Comparison of ENCODE assay signal across 1 cellular context in genomic region chr3:5011555-5012256, GRCh38.
TF ChIP-seq lines count a peak whose summit lies in the region.

No MANE protein-coding gene starts in this region.

TF ChIP-seq in K562, 482 proteins besides CTCF, POLR2A, EP300 and RAD21 (continued from another document and continues in another):
- no peak for TF ChIP-seq FOXP4 (CRISPR knock-in tag; IDR thresholded peaks at IDR 0.05; ENCODE audit: borderline replicate concordance)
- TF ChIP-seq ILF3 (IDR thresholded peaks at IDR 0.05; ENCODE audit: borderline replicate concordance): no peak
- TF ChIP-seq HES1 (IDR thresholded peaks at IDR 0.05; ENCODE audit: low read depth): no peak; the same call in 1 of the 2 replicates
- no peak for TF ChIP-seq GTF3C2 (IDR thresholded peaks at IDR 0.05; ENCODE audit: borderline replicate concordance, extremely low read depth, insufficient read length)
- TF ChIP-seq MCM2 (IDR thresholded peaks at IDR 0.05; ENCODE audit: low read depth): no peak
- peak; percentile 75 for TF ChIP-seq CTBP1 (IDR thresholded peaks at IDR 0.05; ENCODE audit: borderline replicate concordance)
- TF ChIP-seq DPF2 (IDR thresholded peaks at IDR 0.05): peak; percentile 80
- 0 out of 2 replicates have a peak, but pooled peaks have one; percentile 55 for TF ChIP-seq ZNF274 (IDR thresholded peaks at IDR 0.05; ENCODE audit: borderline replicate concordance, low read depth, low read length)
- TF ChIP-seq SUPT5H (IDR thresholded peaks at IDR 0.05): no peak
- TF ChIP-seq NCOA4 (IDR thresholded peaks at IDR 0.05; ENCODE audit: partially characterized antibody): no peak
- TF ChIP-seq ZNF586 (CRISPR knock-in tag; conservative IDR thresholded peaks at IDR 0.05): no peak
- TF ChIP-seq ZKSCAN8 (CRISPR knock-in tag; IDR thresholded peaks at IDR 0.05): no peak
- no peak for TF ChIP-seq ZNF431 (CRISPR knock-in tag; IDR thresholded peaks at IDR 0.05)
- TF ChIP-seq FOXA3 (CRISPR knock-in tag; conservative IDR thresholded peaks at IDR 0.05 in 1 of 2, IDR thresholded peaks at IDR 0.05 in 1 of 2): no peak
- no peak for TF ChIP-seq TAF7 (tag; IDR thresholded peaks at IDR 0.05)
- TF ChIP-seq DACH1 (IDR thresholded peaks at IDR 0.05; ENCODE audit: partially characterized antibody): no peak
- TF ChIP-seq MAX (CRISPR knock-in tag; IDR thresholded peaks at IDR 0.05): peak; percentile 73
- no peak for TF ChIP-seq ZNF280A (IDR thresholded peaks at IDR 0.05; ENCODE audit: low read depth, partially characterized antibody)
- no peak for TF ChIP-seq CSDE1 (IDR thresholded peaks at IDR 0.05)
- no peak for TF ChIP-seq MCM5 (IDR thresholded peaks at IDR 0.05; ENCODE audit: low read depth)
- TF ChIP-seq HSF4 (CRISPR knock-in tag; IDR thresholded peaks at IDR 0.05; ENCODE audit: borderline replicate concordance): no peak
- no peak for TF ChIP-seq RBM17 (IDR thresholded peaks at IDR 0.05; ENCODE audit: borderline replicate concordance, low read depth, low read length)
- peak in 1 of 2 experiments; percentile 66; a peak in 2 of 4 replicates for TF ChIP-seq HDAC1 (IDR thresholded peaks at IDR 0.05)
- TF ChIP-seq NFIC (IDR thresholded peaks at IDR 0.05): peak; percentile 52
- TF ChIP-seq PRPF4 (IDR thresholded peaks at IDR 0.05; ENCODE audit: insufficient read depth, low read depth, low read length, poor library complexity, severe bottlenecking): no peak
- no peak for TF ChIP-seq THRB (CRISPR knock-in tag; conservative IDR thresholded peaks at IDR 0.05)
- TF ChIP-seq TRIM25 (IDR thresholded peaks at IDR 0.05; ENCODE audit: borderline replicate concordance): no peak
- no peak for TF ChIP-seq ZNF436 (CRISPR knock-in tag; IDR thresholded peaks at IDR 0.05)
- 0 out of 2 replicates have a peak, but pooled peaks have one; percentile 34 for TF ChIP-seq ZNF695 (CRISPR knock-in tag; IDR thresholded peaks at IDR 0.05)
- no peak for TF ChIP-seq FOXP1 (CRISPR knock-in tag; IDR thresholded peaks at IDR 0.05)
- no peak for TF ChIP-seq ZBED1 (IDR thresholded peaks at IDR 0.05)
- peak; percentile 54; the same call in 1 of the 2 replicates for TF ChIP-seq RREB1 (CRISPR knock-in tag; IDR thresholded peaks at IDR 0.05)
- TF ChIP-seq ZNF124 (CRISPR knock-in tag; IDR thresholded peaks at IDR 0.05): no peak
- TF ChIP-seq NR2F6 (CRISPR knock-in tag; IDR thresholded peaks at IDR 0.05): no peak
- no peak for TF ChIP-seq POLR3A (IDR thresholded peaks at IDR 0.05; ENCODE audit: borderline replicate concordance, extremely low read depth, insufficient read depth, insufficient read length)
- TF ChIP-seq ZNF143 (CRISPR knock-in tag; IDR thresholded peaks at IDR 0.05): no peak
- TF ChIP-seq MEF2A (IDR thresholded peaks at IDR 0.05; ENCODE audit: control insufficient read depth, low read depth, low read length): no peak
- TF ChIP-seq KLF6 (CRISPR knock-in tag; IDR thresholded peaks at IDR 0.05; ENCODE audit: borderline replicate concordance): no peak
- TF ChIP-seq STAG1 (CRISPR knock-in tag; IDR thresholded peaks at IDR 0.05; ENCODE audit: borderline replicate concordance): no peak
- TF ChIP-seq TRIM24 (IDR thresholded peaks at IDR 0.05): peak; percentile 35 to 58; a peak in 2 of 4 replicates
- TF ChIP-seq ZBTB7A (IDR thresholded peaks at IDR 0.05; ENCODE audit: borderline replicate concordance, control insufficient read depth, low read depth, low read length): peak; percentile 33; the same call in 1 of the 2 replicates
- TF ChIP-seq HDAC3 (IDR thresholded peaks at IDR 0.05; ENCODE audit: borderline replicate concordance, partially characterized antibody): no peak
- no peak for TF ChIP-seq HNRNPH1 (optimal IDR thresholded peaks at IDR 0.05; ENCODE audit: low read depth, low read length)
- no peak for TF ChIP-seq ZNF280B (CRISPR knock-in tag; IDR thresholded peaks at IDR 0.05)
- TF ChIP-seq ZNF384 (IDR thresholded peaks at IDR 0.05; ENCODE audit: low read depth, low read length): no peak
- TF ChIP-seq NR2C1 (IDR thresholded peaks at IDR 0.05): no peak
- TF ChIP-seq NR2C1 (tag; IDR thresholded peaks at IDR 0.05): 0 out of 2 replicates have a peak, but pooled peaks have one; percentile 38
- TF ChIP-seq CHD2 (IDR thresholded peaks at IDR 0.05; ENCODE audit: low read depth, low read length): no peak
- peak in 1 of 2 experiments; percentile 54; a peak in 2 of 4 replicates for TF ChIP-seq TBL1XR1 (IDR thresholded peaks at IDR 0.05; ENCODE audit: low read length in 2 of 2)
- no peak for TF ChIP-seq GTF2F1 (IDR thresholded peaks at IDR 0.05; ENCODE audit: low read depth, low read length)
- TF ChIP-seq SAP30 (IDR thresholded peaks at IDR 0.05; ENCODE audit: borderline replicate concordance, insufficient read depth, low read depth, low read length, poor library complexity, severe bottlenecking): no peak
